In the genomic region with DNA sequence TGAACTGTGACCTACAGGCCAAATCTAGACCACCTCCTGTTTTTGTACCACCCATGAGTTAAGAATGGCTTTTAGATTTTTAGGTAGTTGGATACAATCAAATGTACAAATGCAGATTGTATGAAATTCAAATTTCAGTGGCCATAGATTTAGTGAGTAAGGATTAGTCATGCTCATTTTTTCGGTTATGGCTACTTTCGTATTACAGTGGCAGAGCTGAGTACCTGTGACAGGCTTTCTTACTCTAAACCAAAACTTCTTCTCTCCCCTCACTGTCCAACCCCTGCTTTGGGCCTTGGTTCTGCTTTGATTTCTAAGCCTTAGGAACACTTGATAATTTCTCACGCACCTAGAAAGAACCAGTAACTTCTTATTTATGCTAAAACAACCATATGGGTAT, we compare ENCODE assay signal across 1 cellular context.
A peak's percentile ranks its signal among the peaks of the same experiment; 100 is the strongest.
TF ChIP-seq lines count a peak whose summit lies in the region.

No MANE protein-coding gene starts in this region.

TF ChIP-seq in GM12878, 131 proteins besides CTCF, POLR2A, EP300 and RAD21 (continued from another document):
- TF ChIP-seq ZNF592 (IDR thresholded peaks at IDR 0.05) (0 out of 2 replicates have a peak, but pooled peaks have one; percentile 2), SUPT20H (IDR thresholded peaks at IDR 0.05; ENCODE audit: borderline replicate concordance, control insufficient read depth, low read depth, low read length) (no peak), ZNF217 (IDR thresholded peaks at IDR 0.05) (no peak), ZNF687 (IDR thresholded peaks at IDR 0.05) (peak; percentile 76), JUNB (IDR thresholded peaks at IDR 0.05) (0 out of 2 replicates have a peak, but pooled peaks have one; percentile 35), SIN3A (IDR thresholded peaks at IDR 0.05; ENCODE audit: low read depth, low read length) (no peak), SMAD1 (IDR thresholded peaks at IDR 0.05; ENCODE audit: low read depth, partially characterized antibody) (no peak), CREB1 (IDR thresholded peaks at IDR 0.05; ENCODE audit: low read depth) (0 out of 2 replicates have a peak, but pooled peaks have one; percentile 15), RAD51 (IDR thresholded peaks at IDR 0.05) (no peak), YY1 (IDR thresholded peaks at IDR 0.05; ENCODE audit: low read depth, low read length) (0 out of 2 replicates have a peak, but pooled peaks have one; percentile 21), CREM (IDR thresholded peaks at IDR 0.05; ENCODE audit: low read depth) (no peak), SMC3 (IDR thresholded peaks at IDR 0.05; ENCODE audit: borderline replicate concordance, low read length) (peak; percentile 14; the same call in 1 of the 2 replicates), RUNX3 (IDR thresholded peaks at IDR 0.05; ENCODE audit: low read length) (peak; percentile 32; the same call in 1 of the 2 replicates), FOXM1 (IDR thresholded peaks at IDR 0.05; ENCODE audit: low read depth, low read length) (0 out of 2 replicates have a peak, but pooled peaks have one; percentile 19), CHD1 (IDR thresholded peaks at IDR 0.05; ENCODE audit: low read depth, low read length) (no peak), ETV6 (conservative IDR thresholded peaks at IDR 0.05 in 1 of 2, IDR thresholded peaks at IDR 0.05 in 1 of 2; ENCODE audit: borderline replicate concordance in 1 of 2, low read depth in 1 of 2) (peak in 1 of 2 experiments; percentile 30; a peak in 1 of 4 replicates)
